In genomic region chr22:20393705-20394476, GRCh38 we compare ENCODE assay signal across 8 cellular contexts.
DNase-seq lines count a peak whose midpoint lies in the region; ATAC-seq and TF ChIP-seq lines count a peak whose summit lies in the region.

TSS of gene ZNF74 (plus strand) at chr22:20394151. CDS start at chr22:20394629, 478 bp downstream.

- TF ChIP-seq POLR2A in GM15510 (IDR thresholded peaks at IDR 0.05; ENCODE audit: borderline replicate concordance, extremely low read depth, insufficient read length): peak; percentile 87

- H3K27me3 Mint-ChIP-seq in central memory CD8-positive, alpha-beta T cell: no peaks in the 10 kb centered on the region

- no peaks in the 10 kb centered on the region for H3K9me3 Mint-ChIP-seq in central memory CD8-positive, alpha-beta T cell

- ATAC-seq in HG03025 (IDR thresholded peaks at IDR 0.05; ENCODE audit: low FRiP score, unreplicated experiment) (peak; percentile 49), HG03520 (IDR thresholded peaks at IDR 0.05; ENCODE audit: unreplicated experiment) (no peak)
- peak; percentile 94 to 95 for ATAC-seq in activated CD4-positive, CD25-positive, alpha-beta regulatory T cell treated with anti-CD3 and anti-CD28 coated beads, Interleukin-2, amount 50 U/mL, for 24 hours
- peak; percentile 95 for ATAC-seq in central memory CD8-positive, alpha-beta T cell (replicated peaks; ENCODE audit: extremely low read depth, poor library complexity, severe bottlenecking)

- peak within 1 kb of the TSS; percentile 86 for H3K4me3 Mint-ChIP-seq in central memory CD8-positive, alpha-beta T cell

- H3K4me1 Mint-ChIP-seq in central memory CD8-positive, alpha-beta T cell: peaks cover 38% of the 10 kb centered on the region

- H3K27ac Mint-ChIP-seq in central memory CD8-positive, alpha-beta T cell (ENCODE audit: low read depth): peak within 1 kb of the TSS; percentile 85

- DNase-seq in NCI-H2227 treated with DMSO at 0.1 percent for 48 hours (lab: John Stamatoyannopoulos, UW) (peak; percentile 92), iris pigment epithelial cell (ENCODE audit: low read depth) (peak; percentile 92), smooth muscle cell of the brain vasculature (ENCODE audit: low read depth, low spot score) (peak; percentile 78)
- peak; percentile 60 to 71 for DNase-seq in central memory CD8-positive, alpha-beta T cell (ENCODE audit: low spot score in 2 of 2)

- peaks cover 3% of the 10 kb centered on the region for H3K36me3 Mint-ChIP-seq in central memory CD8-positive, alpha-beta T cell (ENCODE audit: insufficient read depth)
